5 cellular contexts compared by ENCODE assay signal in genomic region chr1:148777649-148778048, GRCh38. TPM values are rescaled to one million over a fixed set of nuclear protein-coding genes. Genes with fewer than 3 reads are reported as not detected.
"Had no signal": no experiment of that assay in that cellular context is flagged by ENCODE, and none has a peak within 500 bp of the region (broad histone marks: within the 10 kb centered on the region; RNA-seq: fewer than 3 reads in every experiment).

No MANE protein-coding gene starts in this region.

RNA-seq across cellular contexts. Expression of gene NUDT4B, which starts 29.1 kb away (rescaled TPM):
- total RNA-seq: activated naive CD4-positive, alpha-beta T cell treated with anti-CD3 and anti-CD28 coated beads for 36 hours; activated naive CD8-positive, alpha-beta T cell treated with anti-CD3 and anti-CD28 coated beads, Interleukin-2, amount 10 ng/mL, durations not matched to agents 7 days and 5 days; cardiac septum; chondrocyte had no signal
- polyA plus RNA-seq: cardiac muscle cell had no signal
